7 cellular contexts compared by ENCODE assay signal in genomic region chr10:59709472-59710125, GRCh38. TPM values are rescaled to one million over a fixed set of nuclear protein-coding genes. Genes with fewer than 3 reads are reported as not detected.
DNase-seq lines count a peak whose midpoint lies in the region; ATAC-seq, FAIRE-seq and TF ChIP-seq lines count a peak whose summit lies in the region.

Gene SLC16A9 (minus strand): TSS chr10:59709850. CDS start chr10:59684291, 25,559 bp downstream.

- H3K4me2 ChIP-seq in HepG2 (ENCODE audit: low read depth, low read length), result peak within 1 kb of the TSS; percentile 77

- POLR2A ChIA-PET in HepG2 (lab: Yijun Ruan, JAX), result no interaction called here

- in situ Hi-C loops in HepG2 (cut with HindIII; ENCODE audit: extremely low pct_ligation_motif_present, low pct_unique_long_range_greater_than_20kb), result no loop called here

- WGBS in HepG2 (ENCODE audit: low lambda C conversion rate), result 3% methylated on average over 28 of the region's 66 CpGs

- H3K79me2 ChIP-seq in HepG2 (ENCODE audit: insufficient read depth, low read length), result no peaks in the 10 kb centered on the region

- no peak within 1 kb of the TSS for H2AFZ ChIP-seq in HepG2 (ENCODE audit: low read length)

- peaks cover 1% of the 10 kb centered on the region for H3K36me3 ChIP-seq in HUES48 (ENCODE audit: control insufficient read depth, insufficient read depth, low read length)
- H3K36me3 ChIP-seq in colonic mucosa, result no peaks in the 10 kb centered on the region
- H3K36me3 ChIP-seq in HepG2 (replicated peaks in 1 of 2; ENCODE audit: control insufficient read depth in 1 of 2, insufficient read depth in 2 of 2, low read length in 2 of 2), result no peaks in the 10 kb centered on the region

- peaks cover 31% of the 10 kb centered on the region for H3K27me3 ChIP-seq in HUES48 (ENCODE audit: control insufficient read depth, insufficient read depth, low read length)
- H3K27me3 ChIP-seq in colonic mucosa, result no peaks in the 10 kb centered on the region
- peaks cover 3 to 45% of the 10 kb centered on the region in 2 experiments; a peak in 3 of 5 replicates for H3K27me3 ChIP-seq in HepG2 (ENCODE audit: control insufficient read depth in 1 of 2, insufficient read depth in 2 of 2, low read length in 2 of 2)

- TF ChIP-seq RAD21 in HepG2 (CRISPR knock-in tag; IDR thresholded peaks at IDR 0.05), result no peak

- H3K4me3 ChIP-seq in GM12875 (ENCODE audit: low read depth, low read length) (peak within 1 kb of the TSS; percentile 82), HUES48 (ENCODE audit: low read depth, low read length) (peak within 1 kb of the TSS; percentile 79), colonic mucosa (peak within 1 kb of the TSS; percentile 63), HepG2 (replicated peaks in 1 of 3; ENCODE audit: insufficient read depth in 1 of 3, low read depth in 2 of 3, low read length in 3 of 3) (peak within 1 kb of the TSS; percentile 45 to 69 (median 63); a peak in 5 of 6 replicates)

- BruUV-seq in HepG2 (replicated peaks; lab: Mats Ljungman, UMichigan), result no TSS peak

- H4K20me1 ChIP-seq in HepG2 (ENCODE audit: insufficient read depth, low read length), result no peaks in the 10 kb centered on the region

- peak within 1 kb of the TSS; percentile 73 for H3K27ac ChIP-seq in HUES48 (ENCODE audit: low read depth, low read length)
- peak within 1 kb of the TSS; percentile 23 for H3K27ac ChIP-seq in colonic mucosa
- H3K27ac ChIP-seq in HepG2 (ENCODE audit: extremely low read length, insufficient read depth, low read length), result no peak within 1 kb of the TSS

- intact Hi-C loops in colonic mucosa (cut with DNase I), result no loop called here
- intact Hi-C loops in HepG2 (cut with micrococcal nuclease; ENCODE audit: unreplicated experiment), result no loop called here

- no peak for FAIRE-seq in HepG2 (lab: Jason Lieb, UNC)

- H3K9ac ChIP-seq in HUES48 (ENCODE audit: low read depth, low read length) (peak within 1 kb of the TSS; percentile 88), colonic mucosa (ENCODE audit: low read depth in 2 of 2, low read length in 2 of 2) (peak within 1 kb of the TSS; percentile 77 to 78), HepG2 (ENCODE audit: insufficient read depth, low read depth, low read length) (no peak within 1 kb of the TSS)

- H3K4me1 ChIP-seq in HUES48 (ENCODE audit: control insufficient read depth, insufficient read depth, low read length), result peaks cover 35% of the 10 kb centered on the region
- no peaks in the 10 kb centered on the region for H3K4me1 ChIP-seq in colonic mucosa
- 0 out of 2 replicates have a peak, but pooled peaks cover 7% of the 10 kb centered on the region for H3K4me1 ChIP-seq in HepG2 (ENCODE audit: insufficient read depth, low read length)

- H3K9me3 ChIP-seq in HUES48 (ENCODE audit: control insufficient read depth, insufficient read depth, low read length), result no peaks in the 10 kb centered on the region
- no peaks in the 10 kb centered on the region for H3K9me3 ChIP-seq in colonic mucosa
- no peaks in the 10 kb centered on the region for H3K9me3 ChIP-seq in HepG2 (ENCODE audit: low read length)

- peak; percentile 49 for DNase-seq in SKM-1 treated with dmso at 0.1 percent for 144 hours (lab: John Stamatoyannopoulos, UW; ENCODE audit: unreplicated experiment)
- peak; percentile 86 for DNase-seq in colonic mucosa
- DNase-seq in HepG2 (ENCODE audit: low spot score), result peak; percentile 12
- peak in 2 of 3 experiments; percentile 21 to 66 for DNase-seq in stimulated activated CD4-positive, alpha-beta T cell treated with anti-CD3 and anti-CD28 coated beads, TNF-alpha, amount 100 ng/mL, for 24 hours (ENCODE audit: low read depth in 3 of 3)

- ATAC-seq in GM21529 (IDR thresholded peaks at IDR 0.05; ENCODE audit: unreplicated experiment) (peak; percentile 90), HepG2 (peak; percentile 93)

- TF ChIP-seq EP300 in HepG2 (IDR thresholded peaks at IDR 0.05; ENCODE audit: low read depth in 2 of 2, low read length in 2 of 2), result no peak
- TF ChIP-seq EP300 in HepG2 (CRISPR knock-in tag; IDR thresholded peaks at IDR 0.05; ENCODE audit: borderline replicate concordance), result no peak

- TF ChIP-seq CTCF in GM12875 (IDR thresholded peaks at IDR 0.05; ENCODE audit: borderline replicate concordance, insufficient read depth, low read depth, low read length) (peak; percentile 40), colonic mucosa (IDR thresholded peaks at IDR 0.05) (no peak), HepG2 (CRISPR knock-in tag; IDR thresholded peaks at IDR 0.05) (peak; percentile 49)

- no peak for TF ChIP-seq POLR2A in HepG2 (IDR thresholded peaks at IDR 0.05; ENCODE audit: insufficient read depth in 1 of 2, low read depth in 2 of 2, low read length in 2 of 2)

- CTCF ChIA-PET in HepG2 (lab: Yijun Ruan, JAX; ENCODE audit: low intra/inter-chr PET ratio, low total read pairs), result no interaction called here

TF ChIP-seq in HepG2, 621 proteins besides CTCF, POLR2A, EP300 and RAD21 (continues in another document):
- TF ChIP-seq, protein P1, sequence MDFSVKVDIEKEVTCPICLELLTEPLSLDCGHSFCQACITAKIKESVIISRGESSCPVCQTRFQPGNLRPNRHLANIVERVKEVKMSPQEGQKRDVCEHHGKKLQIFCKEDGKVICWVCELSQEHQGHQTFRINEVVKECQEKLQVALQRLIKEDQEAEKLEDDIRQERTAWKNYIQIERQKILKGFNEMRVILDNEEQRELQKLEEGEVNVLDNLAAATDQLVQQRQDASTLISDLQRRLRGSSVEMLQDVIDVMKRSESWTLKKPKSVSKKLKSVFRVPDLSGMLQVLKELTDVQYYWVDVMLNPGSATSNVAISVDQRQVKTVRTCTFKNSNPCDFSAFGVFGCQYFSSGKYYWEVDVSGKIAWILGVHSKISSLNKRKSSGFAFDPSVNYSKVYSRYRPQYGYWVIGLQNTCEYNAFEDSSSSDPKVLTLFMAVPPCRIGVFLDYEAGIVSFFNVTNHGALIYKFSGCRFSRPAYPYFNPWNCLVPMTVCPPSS (IDR thresholded peaks at IDR 0.05), result no peak
- 0 out of 2 replicates have a peak, but pooled peaks have one; percentile 38 for TF ChIP-seq HIVEP1 (CRISPR knock-in tag; IDR thresholded peaks at IDR 0.05)
- TF ChIP-seq ZNF709 (CRISPR knock-in tag; IDR thresholded peaks at IDR 0.05), result no peak
- no peak for TF ChIP-seq ZMYM4 (CRISPR knock-in tag; IDR thresholded peaks at IDR 0.05)
- no peak for TF ChIP-seq SALL1 (CRISPR knock-in tag; IDR thresholded peaks at IDR 0.05)
- no peak for TF ChIP-seq RFX1 (IDR thresholded peaks at IDR 0.05)
- TF ChIP-seq FIP1L1 (IDR thresholded peaks at IDR 0.05; ENCODE audit: borderline replicate concordance, insufficient read depth, low read depth, low read length), result no peak
- no peak for TF ChIP-seq KLF16 (CRISPR knock-in tag; IDR thresholded peaks at IDR 0.05)
- no peak for TF ChIP-seq FOXK2 (IDR thresholded peaks at IDR 0.05)
- TF ChIP-seq EZH2 (conservative IDR thresholded peaks at IDR 0.05; ENCODE audit: low read depth, low read length), result no peak
- TF ChIP-seq, protein P2, sequence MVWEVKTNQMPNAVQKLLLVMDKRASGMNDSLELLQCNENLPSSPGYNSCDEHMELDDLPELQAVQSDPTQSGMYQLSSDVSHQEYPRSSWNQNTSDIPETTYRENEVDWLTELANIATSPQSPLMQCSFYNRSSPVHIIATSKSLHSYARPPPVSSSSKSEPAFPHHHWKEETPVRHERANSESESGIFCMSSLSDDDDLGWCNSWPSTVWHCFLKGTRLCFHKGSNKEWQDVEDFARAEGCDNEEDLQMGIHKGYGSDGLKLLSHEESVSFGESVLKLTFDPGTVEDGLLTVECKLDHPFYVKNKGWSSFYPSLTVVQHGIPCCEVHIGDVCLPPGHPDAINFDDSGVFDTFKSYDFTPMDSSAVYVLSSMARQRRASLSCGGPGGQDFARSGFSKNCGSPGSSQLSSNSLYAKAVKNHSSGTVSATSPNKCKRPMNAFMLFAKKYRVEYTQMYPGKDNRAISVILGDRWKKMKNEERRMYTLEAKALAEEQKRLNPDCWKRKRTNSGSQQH (CRISPR knock-in tag; IDR thresholded peaks at IDR 0.05; ENCODE audit: low read depth), result no peak
- no peak for TF ChIP-seq PLRG1 (conservative IDR thresholded peaks at IDR 0.05)
- no peak for TF ChIP-seq ZNF205 (CRISPR knock-in tag; IDR thresholded peaks at IDR 0.05)
- peak; percentile 46; the same call in 1 of the 2 replicates for TF ChIP-seq KDM2A (CRISPR knock-in tag; IDR thresholded peaks at IDR 0.05; ENCODE audit: borderline replicate concordance, low read depth)
- TF ChIP-seq NR2F6 (IDR thresholded peaks at IDR 0.05), result no peak
- TF ChIP-seq NR2F6 (CRISPR knock-in tag; IDR thresholded peaks at IDR 0.05), result no peak

RNA-seq across cellular contexts. Expression of gene SLC16A9, which starts in this region (rescaled TPM):
- total RNA-seq in colonic mucosa, result 10 to 100 TPM; 15.6 to 24.3 TPM
- total RNA-seq in HepG2 (2016; rRNA removed; fragmentation: Illumina TruSeq; extraction: Trizol), result 0.07 and 0.09 TPM in 2 replicates
- total RNA-seq in HepG2 (2016; cell fraction: cytosol; rRNA removed; fragmentation: Illumina TruSeq; extraction: Trizol; ENCODE audit: low read depth), result not detected in 2 replicates
- total RNA-seq in HepG2 (2016; cell fraction: insoluble cytoplasmic fraction; rRNA removed; fragmentation: Illumina TruSeq; extraction: Trizol), result 0.04 and 0.09 TPM in 2 replicates
- not detected in 2 replicates for total RNA-seq in HepG2 (2016; cell fraction: membrane; rRNA removed; fragmentation: Illumina TruSeq; extraction: Trizol)
- 0.09 TPM in 1 of 2 replicates, not detected in the other for total RNA-seq in HepG2 (2016; cell fraction: nucleus; rRNA removed; fragmentation: Illumina TruSeq; extraction: Trizol)
- polyA plus RNA-seq in HepG2 (2011; rRNA removed), result 0.01 and 0.08 TPM in 2 replicates
- 0.01 and 0.06 TPM in 2 replicates for polyA plus RNA-seq in HepG2 (2011; cell fraction: cytosol; rRNA removed)
- polyA plus RNA-seq in HepG2 (2011; cell fraction: nucleus; rRNA removed), result 0.09 TPM in 1 of 2 replicates, not detected in the other
- polyA plus RNA-seq in HepG2 (2012), result 0.04 TPM in 1 of 2 replicates, not detected in the other
- not detected in 2 replicates for polyA plus RNA-seq in HepG2 (2016; cell fraction: cytosol; fragmentation: Illumina TruSeq; extraction: Trizol; ENCODE audit: low read depth)
- polyA plus RNA-seq in HepG2 (2016; cell fraction: insoluble cytoplasmic fraction; fragmentation: Illumina TruSeq; extraction: Trizol; ENCODE audit: low read depth), result 0.08 TPM in 1 of 2 replicates, not detected in the other
- not detected in 2 replicates for polyA plus RNA-seq in HepG2 (2016; cell fraction: membrane; fragmentation: Illumina TruSeq; extraction: Trizol; ENCODE audit: low read depth)
- polyA plus RNA-seq in HepG2 (2016; cell fraction: nucleus; fragmentation: Illumina TruSeq; extraction: Trizol; ENCODE audit: insufficient read depth, low read depth), result 0.25 TPM in 1 of 2 replicates, not detected in the other
- polyA minus RNA-seq in HepG2 (2011; rRNA and poly(A)+ RNA removed; ENCODE audit: low replicate concordance), result not detected in 2 replicates
- not detected in 2 replicates for polyA minus RNA-seq in HepG2 (2011; cell fraction: cytosol; rRNA and poly(A)+ RNA removed)
- 0.12 TPM in 1 of 2 replicates, not detected in the other for polyA minus RNA-seq in HepG2 (2011; cell fraction: nucleus; rRNA and poly(A)+ RNA removed)

Comparison
In these comparisons a context has a peak if more than half of its experiments do, and no peak if none do; other contexts are left out.
1. RNA of gene SLC16A9 (total RNA-seq): 15.6 to 24.3 TPM in colonic mucosa; 0.04 to 0.09 TPM in HepG2; every median in the first group is over 10 times any median in the second.
2. Peak in DNase-seq, ATAC-seq, H3K4me3 ChIP-seq and H3K4me2 ChIP-seq in HepG2; RNA of the gene not detected or under 1 TPM.
3. DNase-seq: peak in every context shown above with its lines; median percentile 86 in colonic mucosa; 49 in SKM-1 treated with dmso at 0.1 percent for 144 hours; 44 in stimulated activated CD4-positive, alpha-beta T cell treated with anti-CD3 and anti-CD28 coated beads, TNF-alpha, amount 100 ng/mL, for 24 hours; 12 in HepG2.
4. Peak in every context shown above with its lines, with median percentiles within 50 percentile points of each other: H3K4me3 ChIP-seq.